18 cellular contexts compared by ENCODE assay signal in the genomic region with DNA sequence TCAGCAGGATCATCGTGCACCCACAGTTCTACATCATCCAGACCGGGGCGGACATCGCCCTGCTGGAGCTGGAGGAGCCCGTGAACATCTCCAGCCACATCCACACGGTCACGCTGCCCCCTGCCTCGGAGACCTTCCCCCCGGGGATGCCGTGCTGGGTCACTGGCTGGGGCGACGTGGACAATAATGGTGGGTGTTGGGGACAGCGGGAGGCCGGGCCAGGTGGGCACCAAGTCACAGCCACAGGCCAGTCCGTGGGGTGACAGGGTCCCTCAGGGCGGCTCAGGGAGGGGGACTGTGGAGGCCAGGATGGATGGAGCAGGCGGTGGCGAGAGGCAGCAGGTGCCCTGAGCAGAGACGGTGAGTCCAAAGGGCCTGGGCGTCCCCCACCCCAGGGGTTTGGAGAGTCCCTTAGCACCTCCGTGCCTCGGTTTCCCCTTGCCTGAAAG. TPM values are rescaled to one million over a fixed set of nuclear protein-coding genes. Genes with fewer than 3 reads are reported as not detected.
A peak's percentile ranks its signal among the peaks of the same experiment; 100 is the strongest.
DNase-seq lines count a peak whose midpoint lies in the region; ATAC-seq and TF ChIP-seq lines count a peak whose summit lies in the region.
"Had no signal": no experiment of that assay in that cellular context is flagged by ENCODE, and none has a peak within 500 bp of the region (broad histone marks: within the 10 kb centered on the region; RNA-seq: fewer than 3 reads in every experiment).

No MANE protein-coding gene starts in this region.

- intact Hi-C loops in natural killer cell (cut with micrococcal nuclease), result no loop called here

- POLR2A ChIA-PET in activated CD4-positive, alpha-beta memory T cell treated with anti-CD3 and anti-CD28 coated beads, Interleukin-2, amount 10 ng/mL, durations not matched to agents 7 days and 5 days (lab: Charles Lee), result no interaction called here

- CTCF ChIA-PET in activated CD4-positive, alpha-beta memory T cell treated with anti-CD3 and anti-CD28 coated beads, Interleukin-2, amount 10 ng/mL, durations not matched to agents 7 days and 5 days (lab: Charles Lee), result no interaction called here

- peaks cover 0 to 11% of the 10 kb centered on the region in 2 donors for H3K27me3 Mint-ChIP-seq in natural killer cell treated with Interleukin-12 subunit alpha and Interleukin-12 subunit beta and Interleukin-15 and Interleukin-18, amount 100 ng/mL, for 72 hours
- peaks cover 8 to 16% of the 10 kb centered on the region in 2 donors for H3K27me3 Mint-ChIP-seq in natural killer cell (ENCODE audit: low read depth in 2 of 2)
- peaks cover 52% of the 10 kb centered on the region for H3K27me3 Mint-ChIP-seq in stimulated activated memory B cell treated with anti-CD40 and anti-IgM and Interleukin-4, amounts not matched to agents 10 μg/mL and 1 μg/mL and 100 μg/mL, for 72 hours
- peaks cover 18% of the 10 kb centered on the region for H3K27me3 Mint-ChIP-seq in activated CD4-positive, alpha-beta memory T cell treated with anti-CD3 and anti-CD28 coated beads, Interleukin-2, amount 10 ng/mL, durations not matched to agents 7 days and 5 days

- no peak overlapping the region for H3K27ac Mint-ChIP-seq in natural killer cell treated with Interleukin-12 subunit alpha and Interleukin-12 subunit beta and Interleukin-15 and Interleukin-18, amount 100 ng/mL, for 72 hours
- H3K27ac Mint-ChIP-seq in natural killer cell, result no peak overlapping the region
- H3K27ac Mint-ChIP-seq in stimulated activated memory B cell treated with anti-CD40 and anti-IgM and Interleukin-4, amounts not matched to agents 10 μg/mL and 1 μg/mL and 100 μg/mL, for 72 hours, result no peak overlapping the region
- H3K27ac Mint-ChIP-seq in activated CD4-positive, alpha-beta memory T cell treated with anti-CD3 and anti-CD28 coated beads, Interleukin-2, amount 10 ng/mL, durations not matched to agents 7 days and 5 days, result no peak overlapping the region
- H3K27ac Mint-ChIP-seq: CD4-positive, alpha-beta T cell; HFFc6 had no signal

- DNase-seq in activated effector memory CD4-positive, alpha-beta T cell treated with anti-CD3 and anti-CD28 coated beads, Interleukin-2, amount 50 U/mL, for 16 hours, result peak; percentile 60
- DNase-seq in activated effector memory CD4-positive, alpha-beta T cell treated with Interleukin-2 at 50 U/mL for 16 hours, result no peak
- DNase-seq in natural killer cell treated with Interleukin-12 subunit alpha and Interleukin-12 subunit beta and Interleukin-15 and Interleukin-18, amount 100 ng/mL, for 72 hours (ENCODE audit: low spot score), result peak; percentile 57
- DNase-seq in natural killer cell, result no peak
- no peak for DNase-seq in activated CD4-positive, alpha-beta memory T cell treated with anti-CD3 and anti-CD28 coated beads, Interleukin-2, amount 10 ng/mL, durations not matched to agents 7 days and 5 days
- DNase-seq in HUDEP-2 (lab: John Stamatoyannopoulos, UW; ENCODE audit: unreplicated experiment in 76 of 76), result no peak
- DNase-seq: 8988T, ACHN, C1 segment of cervical spinal cord, DMS79, HCEC 1CT, HFFc6, IMR-90 had no signal

- TF ChIP-seq CTCF in natural killer cell (IDR thresholded peaks at IDR 0.05), result no peak

- H3K36me3 Mint-ChIP-seq in natural killer cell treated with Interleukin-12 subunit alpha and Interleukin-12 subunit beta and Interleukin-15 and Interleukin-18, amount 100 ng/mL, for 72 hours, result no peaks in the 10 kb centered on the region
- H3K36me3 Mint-ChIP-seq in natural killer cell, result no peaks in the 10 kb centered on the region
- H3K36me3 Mint-ChIP-seq in stimulated activated memory B cell treated with anti-CD40 and anti-IgM and Interleukin-4, amounts not matched to agents 10 μg/mL and 1 μg/mL and 100 μg/mL, for 72 hours, result no peaks in the 10 kb centered on the region
- no peaks in the 10 kb centered on the region for H3K36me3 Mint-ChIP-seq in activated CD4-positive, alpha-beta memory T cell treated with anti-CD3 and anti-CD28 coated beads, Interleukin-2, amount 10 ng/mL, durations not matched to agents 7 days and 5 days (ENCODE audit: low read depth)

- peaks cover 0 to 5% of the 10 kb centered on the region in 2 donors for H3K4me1 Mint-ChIP-seq in natural killer cell treated with Interleukin-12 subunit alpha and Interleukin-12 subunit beta and Interleukin-15 and Interleukin-18, amount 100 ng/mL, for 72 hours (ENCODE audit: low read depth in 2 of 2)
- H3K4me1 Mint-ChIP-seq in natural killer cell, result peaks cover 5 to 6% of the 10 kb centered on the region in 2 donors
- H3K4me1 Mint-ChIP-seq in stimulated activated memory B cell treated with anti-CD40 and anti-IgM and Interleukin-4, amounts not matched to agents 10 μg/mL and 1 μg/mL and 100 μg/mL, for 72 hours, result peaks cover 8% of the 10 kb centered on the region
- peaks cover 4% of the 10 kb centered on the region for H3K4me1 Mint-ChIP-seq in activated CD4-positive, alpha-beta memory T cell treated with anti-CD3 and anti-CD28 coated beads, Interleukin-2, amount 10 ng/mL, durations not matched to agents 7 days and 5 days

- H3K4me3 Mint-ChIP-seq in natural killer cell treated with Interleukin-12 subunit alpha and Interleukin-12 subunit beta and Interleukin-15 and Interleukin-18, amount 100 ng/mL, for 72 hours, result no peak overlapping the region
- H3K4me3 Mint-ChIP-seq in natural killer cell, result no peak overlapping the region
- H3K4me3 Mint-ChIP-seq in stimulated activated memory B cell treated with anti-CD40 and anti-IgM and Interleukin-4, amounts not matched to agents 10 μg/mL and 1 μg/mL and 100 μg/mL, for 72 hours, result no peak overlapping the region
- no peak overlapping the region for H3K4me3 Mint-ChIP-seq in activated CD4-positive, alpha-beta memory T cell treated with anti-CD3 and anti-CD28 coated beads, Interleukin-2, amount 10 ng/mL, durations not matched to agents 7 days and 5 days
- H3K4me3 Mint-ChIP-seq: CD4-positive, alpha-beta T cell; HFFc6 had no signal

- no peaks in the 10 kb centered on the region for H3K9me3 Mint-ChIP-seq in natural killer cell treated with Interleukin-12 subunit alpha and Interleukin-12 subunit beta and Interleukin-15 and Interleukin-18, amount 100 ng/mL, for 72 hours
- H3K9me3 Mint-ChIP-seq in natural killer cell, result no peaks in the 10 kb centered on the region
- H3K9me3 Mint-ChIP-seq in stimulated activated memory B cell treated with anti-CD40 and anti-IgM and Interleukin-4, amounts not matched to agents 10 μg/mL and 1 μg/mL and 100 μg/mL, for 72 hours, result no peaks in the 10 kb centered on the region
- H3K9me3 Mint-ChIP-seq in activated CD4-positive, alpha-beta memory T cell treated with anti-CD3 and anti-CD28 coated beads, Interleukin-2, amount 10 ng/mL, durations not matched to agents 7 days and 5 days, result no peaks in the 10 kb centered on the region
- H3K9me3 Mint-ChIP-seq: CD4-positive, alpha-beta T cell; HFFc6 had no signal

- ATAC-seq in natural killer cell treated with Interleukin-12 subunit alpha and Interleukin-12 subunit beta and Interleukin-15 and Interleukin-18, amount 100 ng/mL, for 72 hours, result no peak
- ATAC-seq in natural killer cell, result no peak
- peak; percentile 3 for ATAC-seq in stimulated activated memory B cell treated with anti-CD40 and anti-IgM and Interleukin-4, amounts not matched to agents 10 μg/mL and 1 μg/mL and 100 μg/mL, for 72 hours
- ATAC-seq: GM12878 had no signal

RNA-seq across cellular contexts. Expression of a gene that starts 1.0 kb away (rescaled TPM):
- total RNA-seq in natural killer cell treated with Interleukin-12 subunit alpha and Interleukin-12 subunit beta and Interleukin-15 and Interleukin-18, amount 100 ng/mL, for 72 hours, result not detected
- total RNA-seq in natural killer cell, result 1 to 10 TPM in 1 of 3 donors, not detected in 2; 3.2 TPM
- total RNA-seq in activated CD4-positive, alpha-beta memory T cell treated with anti-CD3 and anti-CD28 coated beads, Interleukin-2, amount 10 ng/mL, durations not matched to agents 7 days and 5 days, result not detected
- total RNA-seq: CD4-positive, alpha-beta T cell; G401; GM12878; H4; HFFc6; IMR-90 had no signal

RNA-seq across cellular contexts. Expression of a gene that starts 16.4 kb away (rescaled TPM):
- 1 to 10 TPM in 1 of 2 donors, not detected in 1; 6.6 TPM for total RNA-seq in natural killer cell treated with Interleukin-12 subunit alpha and Interleukin-12 subunit beta and Interleukin-15 and Interleukin-18, amount 100 ng/mL, for 72 hours
- total RNA-seq in natural killer cell, result 10 to 100 TPM in 1 of 3 donors, under 1 TPM in 1, not detected in 1; 0.82 to 13.4 TPM
- not detected for total RNA-seq in activated CD4-positive, alpha-beta memory T cell treated with anti-CD3 and anti-CD28 coated beads, Interleukin-2, amount 10 ng/mL, durations not matched to agents 7 days and 5 days
- total RNA-seq: G401, GM12878, H4, HFFc6, IMR-90 had no signal

RNA-seq across cellular contexts. Expression of a gene that starts 26.9 kb away (rescaled TPM):
- total RNA-seq in natural killer cell treated with Interleukin-12 subunit alpha and Interleukin-12 subunit beta and Interleukin-15 and Interleukin-18, amount 100 ng/mL, for 72 hours, result 1 to 10 TPM in 1 of 2 donors, not detected in 1; 1.0 TPM
- 10 to 100 TPM in 1 of 3 donors, not detected in 2; 12.6 TPM for total RNA-seq in natural killer cell
- total RNA-seq in activated CD4-positive, alpha-beta memory T cell treated with anti-CD3 and anti-CD28 coated beads, Interleukin-2, amount 10 ng/mL, durations not matched to agents 7 days and 5 days, result not detected
- total RNA-seq: CD4-positive, alpha-beta T cell; G401; GM12878; HFFc6; IMR-90 had no signal

RNA-seq across cellular contexts. Expression of a gene that starts 31.8 kb away (rescaled TPM):
- total RNA-seq in natural killer cell treated with Interleukin-12 subunit alpha and Interleukin-12 subunit beta and Interleukin-15 and Interleukin-18, amount 100 ng/mL, for 72 hours, result 1 to 10 TPM in 1 of 2 donors, not detected in 1; 1.3 TPM
- total RNA-seq in natural killer cell, result under 1 TPM in 1 of 3 donors, not detected in 2; 0.40 TPM
- not detected for total RNA-seq in activated CD4-positive, alpha-beta memory T cell treated with anti-CD3 and anti-CD28 coated beads, Interleukin-2, amount 10 ng/mL, durations not matched to agents 7 days and 5 days
- total RNA-seq: CD4-positive, alpha-beta T cell; G401; GM12878; IMR-90 had no signal

RNA-seq across cellular contexts. Expression of a gene that starts 52.5 kb away (rescaled TPM):
- total RNA-seq in natural killer cell treated with Interleukin-12 subunit alpha and Interleukin-12 subunit beta and Interleukin-15 and Interleukin-18, amount 100 ng/mL, for 72 hours, result 100 to 1,000 TPM; 202 to 246 TPM
- total RNA-seq in natural killer cell, result 100 to 1,000 TPM; 367 to 412 (median 383) TPM
- 100 to 1,000 TPM; 198 to 199 TPM for total RNA-seq in activated CD4-positive, alpha-beta memory T cell treated with anti-CD3 and anti-CD28 coated beads, Interleukin-2, amount 10 ng/mL, durations not matched to agents 7 days and 5 days

Comparison
In these comparisons a context has a peak if more than half of its experiments do, and no peak if none do; other contexts are left out.
1. DNase-seq: peak in activated effector memory CD4-positive, alpha-beta T cell treated with anti-CD3 and anti-CD28 coated beads, Interleukin-2, amount 50 U/mL, for 16 hours (single experiment) and natural killer cell treated with Interleukin-12 subunit alpha and Interleukin-12 subunit beta and Interleukin-15 and Interleukin-18, amount 100 ng/mL, for 72 hours (single experiment); none in activated effector memory CD4-positive, alpha-beta T cell treated with Interleukin-2 at 50 U/mL for 16 hours (single experiment), natural killer cell (single experiment), activated CD4-positive, alpha-beta memory T cell treated with anti-CD3 and anti-CD28 coated beads, Interleukin-2, amount 10 ng/mL, durations not matched to agents 7 days and 5 days (single experiment) and HUDEP-2 (0 of 76).